23 cellular contexts compared by ENCODE assay signal in genomic region chr16:8847623-8848022, GRCh38. TPM values are rescaled to one million over a fixed set of nuclear protein-coding genes. Genes with fewer than 3 reads are reported as not detected.
DNase-seq lines count a peak whose midpoint lies in the region; ATAC-seq and TF ChIP-seq lines count a peak whose summit lies in the region.
"Had no signal": no experiment of that assay in that cellular context is flagged by ENCODE, and none has a peak within 500 bp of the region (broad histone marks: within the 10 kb centered on the region; RNA-seq: fewer than 3 reads in every experiment).

No MANE protein-coding gene starts in this region.

- H3K4me3 ChIP-seq in HEK293 (ENCODE audit: low read depth, low read length): no peak overlapping the region
- H3K4me3 ChIP-seq in thyroid gland (replicated peaks in 1 of 3): no peak overlapping the region
- H3K4me3 ChIP-seq in ovary: no peak overlapping the region
- H3K4me3 ChIP-seq: cardiac muscle cell, testis had no signal

- CTCF ChIA-PET in GM10248 (lab: Yijun Ruan, JAX): no interaction called here
- CTCF ChIA-PET in HEK293 (lab: Yijun Ruan, JAX): no interaction called here

- H3K9me3 ChIP-seq in HEK293 (ENCODE audit: control insufficient read depth, insufficient read depth, low read depth, low read length) (no peaks in the 10 kb centered on the region), thyroid gland (no peaks in the 10 kb centered on the region), ovary (no peaks in the 10 kb centered on the region)
- H3K9me3 ChIP-seq: testis had no signal

- H3K36me3 ChIP-seq in HEK293 (ENCODE audit: control insufficient read depth in 2 of 2, insufficient read depth in 1 of 2, low read length in 2 of 2) (peaks cover 6 to 51% of the 10 kb centered on the region in 2 experiments; a peak in 2 of 3 replicates), thyroid gland (peaks cover 14 to 20% of the 10 kb centered on the region in 2 donors), ovary (no peaks in the 10 kb centered on the region)

- no peak for TF ChIP-seq CTCF in GM10248 (IDR thresholded peaks at IDR 0.05; ENCODE audit: control extremely low read depth, extremely low read depth, low read depth, missing control alignments)
- TF ChIP-seq CTCF in HEK293 (tag by site-specific recombination; IDR thresholded peaks at IDR 0.05): no peak
- TF ChIP-seq CTCF in thyroid gland (IDR thresholded peaks at IDR 0.05): no peak
- TF ChIP-seq CTCF in ovary (IDR thresholded peaks at IDR 0.05): no peak

- no peak for ATAC-seq in GM19397 (IDR thresholded peaks at IDR 0.05; ENCODE audit: unreplicated experiment)
- ATAC-seq: T-cell had no signal

- TF ChIP-seq EP300 in ovary (IDR thresholded peaks at IDR 0.05): no peak

- intact Hi-C loops in thyroid gland (cut with DNase I): no loop called here
- intact Hi-C loops in ovary (cut with DNase I): no loop called here

- H3K27ac ChIP-seq in HEK293 (ENCODE audit: extremely low read depth, low read depth, low read length) (no peak overlapping the region), thyroid gland (no peak overlapping the region), ovary (no peak overlapping the region)
- H3K27ac ChIP-seq: testis, VCaP had no signal

- H3K27me3 ChIP-seq in thyroid gland: no peaks in the 10 kb centered on the region
- H3K27me3 ChIP-seq in ovary: no peaks in the 10 kb centered on the region
- H3K27me3 ChIP-seq: cardiac muscle cell, testis had no signal

- H3K4me1 ChIP-seq in HEK293 (ENCODE audit: control insufficient read depth, insufficient read depth, low read length): no peaks in the 10 kb centered on the region
- peaks cover 0 to 7% of the 10 kb centered on the region in 2 donors for H3K4me1 ChIP-seq in thyroid gland
- H3K4me1 ChIP-seq in ovary (ENCODE audit: insufficient read depth): peaks cover 5% of the 10 kb centered on the region

- POLR2A ChIA-PET in GM10248 (lab: Yijun Ruan, JAX) (no interaction called here), HEK293 (lab: Yijun Ruan, JAX) (no interaction called here)

- DNase-seq in GM10248 (ENCODE audit: extremely low spot score): peak; percentile 12
- peak; percentile 33 for DNase-seq in mesenteric fat pad (ENCODE audit: low spot score)
- DNase-seq in thyroid gland: no peak
- DNase-seq in ovary: no peak
- DNase-seq: activated CD4-positive, alpha-beta memory T cell treated with anti-CD3 and anti-CD28 coated beads for 36 hours; AML-193; Calu3; effector memory CD4-positive, alpha-beta T cell; HCEC 1CT; midbrain; NCI-H1694; NCI-H2227 treated with DMSO at 0.1 percent for 48 hours; stimulated activated CD4-positive, alpha-beta T cell treated with anti-CD3 and anti-CD28 coated beads, Interleukin-4, amount 100 ng/mL, for 24 hours; stimulated activated CD8-positive, alpha-beta memory T cell treated with anti-CD3 and anti-CD28 coated beads, Interleukin-4, amount 100 ng/mL, for 48 hours; T-cell; testis had no signal

- 95% methylated on average over 11 to 15 of the region's 15 CpGs for WGBS in thyroid gland, 2 donors
- WGBS in ovary, 3 donors: 80 to 91% (median 85%) methylated on average over 15 of the region's 15 CpGs

- TF ChIP-seq POLR2A in thyroid gland (IDR thresholded peaks at IDR 0.05): no peak
- TF ChIP-seq POLR2A in ovary (IDR thresholded peaks at IDR 0.05): no peak

TF ChIP-seq in HEK293, 187 proteins besides CTCF, POLR2A, EP300 and RAD21:
- TF ChIP-seq ZFHX2 (tag by site-specific recombination; conservative IDR thresholded peaks at IDR 0.05): 0 out of 2 replicates have a peak, but pooled peaks have one; percentile 19
- TF ChIP-seq BCL11A (tag by site-specific recombination; IDR thresholded peaks at IDR 0.05; ENCODE audit: low read depth): no peak

RNA-seq across cellular contexts. Expression of gene CARHSP1, which starts 21.2 kb away (rescaled TPM):
- total RNA-seq in mesenteric fat pad: 90.0 TPM
- total RNA-seq in thyroid gland: 10 to 100 TPM; 43.4 to 67.5 (median 61.1) TPM
- total RNA-seq in ovary: 10 to 100 TPM; 65.0 to 94.3 (median 81.7) TPM
- polyA plus RNA-seq in ovary: 100 to 1,000 TPM in 1 of 2 donors, 10 to 100 TPM in 1; 53.2 to 102 TPM

RNA-seq across cellular contexts. Expression of gene LITAFD, which starts 34.5 kb away (rescaled TPM):
- total RNA-seq in mesenteric fat pad (not detected), thyroid gland (not detected), ovary (not detected)
- polyA plus RNA-seq in ovary: not detected
- total RNA-seq: activated CD4-positive, alpha-beta memory T cell treated with anti-CD3 and anti-CD28 coated beads for 36 hours; activated T-helper 1 cell treated with anti-CD3 and anti-CD28 coated beads, Interleukin-12 subunit alpha, Interleukin-12 subunit beta, Interleukin-2, Interleukin-4 antibody, amounts not matched to agents 30 ng/mL and 10 ng/mL and 1 ng/mL, durations not matched to agents 14 hours and 24 hours and 36 hours; Calu3; cardiac muscle cell; T-cell had no signal
- polyA plus RNA-seq: adipose tissue, keratinocyte had no signal

RNA-seq across cellular contexts. Expression of gene PMM2, which starts 50.0 kb away (rescaled TPM):
- total RNA-seq in mesenteric fat pad (51.8 TPM), thyroid gland (10 to 100 TPM; 26.2 to 49.6 (median 30.8) TPM), ovary (10 to 100 TPM; 14.2 to 38.6 (median 23.1) TPM)
- 10 to 100 TPM in 1 of 2 donors, 1 to 10 TPM in 1; 9.6 to 28.0 TPM for polyA plus RNA-seq in ovary

RNA-seq across cellular contexts. Expression of gene TMEM186, which starts 50.2 kb away (rescaled TPM):
- total RNA-seq in mesenteric fat pad (7.7 TPM), thyroid gland (1 to 10 TPM; 6.6 to 9.2 (median 8.2) TPM), ovary (10 to 100 TPM in 2 of 7 donors, 1 to 10 TPM in 5; 4.9 to 11.2 (median 9.6) TPM)
- polyA plus RNA-seq in ovary: 10 to 100 TPM in 1 of 2 donors, 1 to 10 TPM in 1; 6.4 to 11.3 TPM

Comparison
In these comparisons a context has a peak if more than half of its experiments do, and no peak if none do; other contexts are left out.
1. DNase-seq: peak in GM10248 (single experiment) and mesenteric fat pad (single experiment); none in thyroid gland (0 of 2) and ovary (0 of 5).